Comparison of ENCODE assay signal across 26 cellular contexts in the genomic region with DNA sequence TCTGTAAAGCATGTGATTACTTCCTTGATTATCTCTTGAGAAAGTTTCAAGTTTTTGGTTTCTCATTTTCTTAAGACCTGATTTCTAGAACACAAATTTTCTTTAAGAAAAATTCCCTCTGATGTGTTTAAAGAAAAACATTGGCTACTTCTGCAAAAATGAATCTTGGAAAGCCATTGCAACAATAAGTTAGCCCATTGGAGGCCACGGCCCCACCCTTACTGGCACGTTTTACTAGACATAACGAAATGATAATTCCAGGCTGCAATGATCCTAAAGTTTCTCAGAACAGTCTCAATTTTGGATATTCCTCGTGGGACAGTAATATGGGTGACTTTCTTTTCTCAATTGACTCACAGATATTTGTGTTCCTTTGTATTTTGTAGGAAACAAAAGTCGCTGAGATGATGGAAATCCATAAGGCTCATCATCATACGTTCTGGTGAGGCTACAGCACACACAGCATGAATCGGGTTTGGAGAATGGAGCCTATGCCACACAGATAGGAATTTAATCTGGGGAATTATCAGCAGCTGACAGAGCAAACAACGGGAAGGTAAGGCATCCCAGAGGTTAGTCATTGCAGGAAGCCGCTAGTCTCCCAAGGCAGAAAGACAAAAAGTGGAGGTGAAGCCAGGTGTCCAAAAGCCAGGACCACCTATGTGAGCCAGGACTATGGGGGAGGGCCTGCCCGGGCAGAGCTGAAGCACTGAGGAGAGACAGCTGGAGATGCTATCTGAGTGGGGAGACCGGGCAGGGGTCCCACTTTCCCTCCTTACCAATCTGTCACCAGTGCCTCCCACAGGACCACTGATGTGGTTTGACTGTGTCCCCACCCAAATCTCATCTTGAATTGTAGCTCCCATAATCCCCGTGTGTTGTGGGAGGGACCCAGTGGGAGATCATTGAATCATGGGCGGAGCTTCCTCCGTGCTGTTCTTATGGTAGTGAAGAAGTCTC. TPM values are rescaled to one million over a fixed set of nuclear protein-coding genes. Genes with fewer than 3 reads are reported as not detected.
DNase-seq lines count a peak whose midpoint lies in the region; ATAC-seq and TF ChIP-seq lines count a peak whose summit lies in the region.
"Had no signal": no experiment of that assay in that cellular context is flagged by ENCODE, and none has a peak within 500 bp of the region (broad histone marks: within the 10 kb centered on the region; RNA-seq: fewer than 3 reads in every experiment).

No MANE protein-coding gene starts in this region.

- ATAC-seq in IMR-90 (ENCODE audit: low read depth), result no peak
- ATAC-seq: A549; CD8-positive, alpha-beta T cell; K562; Panc1 had no signal

- H3K56ac ChIP-seq in IMR-90 (ENCODE audit: extremely low read depth, insufficient read depth, low read length), result no peak overlapping the region

- H3K23ac ChIP-seq in IMR-90 (ENCODE audit: low read depth, low read length) (no peak overlapping the region), neuronal stem cell (ENCODE audit: low read depth, low read length, poor library complexity) (no peak overlapping the region)

- H3K14ac ChIP-seq in IMR-90 (replicated peaks; ENCODE audit: low read depth, low read length) (no peak overlapping the region), neuronal stem cell (ENCODE audit: low read length) (no peak overlapping the region)

- CTCF ChIA-PET in IMR-90 (lab: Yijun Ruan, JAX), result no interaction called here
- CTCF ChIA-PET in GM10248 (lab: Yijun Ruan, JAX), result interaction anchor here (0.7 kb wide), 1 partner anchor 10 kb away, joined by 3 read pairs; no protein-coding TSS in a partner anchor

- TF ChIP-seq RAD21 in IMR-90 (IDR thresholded peaks at IDR 0.05; ENCODE audit: low read length), result no peak

- no peak overlapping the region for H3K4me3 ChIP-seq in AG10803 (ENCODE audit: low read length)
- no peak overlapping the region for H3K4me3 ChIP-seq in IMR-90 (ENCODE audit: insufficient read depth, low read depth, low read length)
- no peak overlapping the region for H3K4me3 ChIP-seq in neuronal stem cell (ENCODE audit: low read length in 2 of 2)
- H3K4me3 ChIP-seq in dorsolateral prefrontal cortex, result no peak overlapping the region
- H3K4me3 ChIP-seq: A549, GM23248, K562 had no signal

- no peak overlapping the region for H2BK15ac ChIP-seq in IMR-90 (ENCODE audit: low read depth, low read length)
- no peak overlapping the region for H2BK15ac ChIP-seq in neuronal stem cell (ENCODE audit: low read length)

- H3K27me3 ChIP-seq in IMR-90 (ENCODE audit: control insufficient read depth, insufficient read depth, low read length) (peaks cover 24% of the 10 kb centered on the region), neuronal stem cell (ENCODE audit: control insufficient read depth in 3 of 3, insufficient read depth in 3 of 3, low read depth in 1 of 3, low read length in 3 of 3) (no peaks in the 10 kb centered on the region), dorsolateral prefrontal cortex (peaks cover 0 to 4% (median 0%) of the 10 kb centered on the region in 45 donors)

- H2BK20ac ChIP-seq in IMR-90 (ENCODE audit: low read depth, low read length), result no peak overlapping the region

- dilution Hi-C loops in IMR-90 (cut with HindIII; ENCODE audit: low sequenced_read_pairs, unreplicated experiment), result no loop called here

- H4K8ac ChIP-seq in IMR-90 (ENCODE audit: low read depth in 2 of 2, low read length in 2 of 2) (no peak overlapping the region), neuronal stem cell (ENCODE audit: low read depth, low read length) (no peak overlapping the region)

- no peak overlapping the region for H3K18ac ChIP-seq in IMR-90 (ENCODE audit: low read depth, low read length)
- peak overlapping the region; percentile 27 for H3K18ac ChIP-seq in neuronal stem cell (ENCODE audit: low read length)

- no peak overlapping the region for H2BK5ac ChIP-seq in IMR-90 (ENCODE audit: low read depth, low read length, poor library complexity, severe bottlenecking)
- H2BK5ac ChIP-seq in neuronal stem cell (ENCODE audit: low read length), result no peak overlapping the region

- POLR2A ChIA-PET in IMR-90 (lab: Charles Lee; ENCODE audit: unreplicated experiment) (no interaction called here), GM10248 (lab: Yijun Ruan, JAX) (no interaction called here)

- no peak overlapping the region for H2BK12ac ChIP-seq in neuronal stem cell (ENCODE audit: low read length)

- H3K4me1 ChIP-seq in IMR-90 (ENCODE audit: control insufficient read depth, insufficient read depth, low read length) (0 out of 2 replicates have a peak, but pooled peaks cover 3% of the 10 kb centered on the region), neuronal stem cell (ENCODE audit: control insufficient read depth in 2 of 2, insufficient read depth in 1 of 2, low read depth in 1 of 2, low read length in 2 of 2) (peaks cover 6 to 10% of the 10 kb centered on the region in 2 donors)

- H3K9me1 ChIP-seq in IMR-90 (ENCODE audit: insufficient read depth, low read length), result no peaks in the 10 kb centered on the region

- H3K27ac ChIP-seq in IMR-90 (ENCODE audit: insufficient read depth, low read length) (no peak overlapping the region), neuronal stem cell (replicated peaks; ENCODE audit: low read length) (no peak overlapping the region), dorsolateral prefrontal cortex (no peak overlapping the region)
- H3K27ac ChIP-seq: A549, C4-2B, RWPE1 had no signal

- DNase-seq in AG10803 (ENCODE audit: low read depth) (peak; percentile 5), IMR-90 (no peak), fibroblast of peridontal ligament (ENCODE audit: extremely low read depth) (peak; percentile 11), neuronal stem cell (ENCODE audit: low spot score) (no peak), DMS153 treated with DMSO at 0.1 percent for 48 hours (lab: John Stamatoyannopoulos, UW; ENCODE audit: unreplicated experiment) (no peak), dorsolateral prefrontal cortex (no peak), GM10248 (ENCODE audit: extremely low spot score) (no peak)
- DNase-seq: CD8-positive, alpha-beta T cell; DMS153; GM23248; H7; Kasumi-1; MV-4-11; NCI-H1105; NCI-H1436 treated with DMSO at 0.1 percent for 48 hours; NCI-H2029 treated with DMSO at 0.1 percent for 48 hours; NCI-H226; NCI-H510A; NCI-H69; SHP77 had no signal

- H3K9me3 ChIP-seq in IMR-90 (ENCODE audit: control insufficient read depth, insufficient read depth, low read length), result no peaks in the 10 kb centered on the region
- H3K9me3 ChIP-seq in neuronal stem cell (replicated peaks in 1 of 2; ENCODE audit: control insufficient read depth in 2 of 2, insufficient read depth in 1 of 2, low read depth in 1 of 2, low read length in 2 of 2), result peaks cover 0 to 1% of the 10 kb centered on the region in 2 donors
- H3K9me3 ChIP-seq: A549 had no signal

- TF ChIP-seq CTCF in AG10803 (conservative IDR thresholded peaks at IDR 0.05; ENCODE audit: low read length) (no peak), IMR-90 (conservative IDR thresholded peaks at IDR 0.05; ENCODE audit: low read depth, low read length) (no peak), dorsolateral prefrontal cortex (IDR thresholded peaks at IDR 0.05 in 54 of 56, conservative IDR thresholded peaks at IDR 0.05 in 2 of 56; ENCODE audit: low read depth in 1 of 56, partially characterized antibody in 56 of 56) (no peak), GM10248 (IDR thresholded peaks at IDR 0.05; ENCODE audit: control extremely low read depth, extremely low read depth, low read depth, missing control alignments) (no peak)

- no peak overlapping the region for H4K91ac ChIP-seq in IMR-90 (ENCODE audit: insufficient read depth, low read depth, low read length)
- H4K91ac ChIP-seq in neuronal stem cell (ENCODE audit: low read depth, low read length, poor library complexity), result no peak overlapping the region

- H3K79me1 ChIP-seq in IMR-90 (ENCODE audit: low read depth in 1 of 2, low read length in 2 of 2), result no peaks in the 10 kb centered on the region
- H3K79me1 ChIP-seq in neuronal stem cell (ENCODE audit: low read depth, low read length), result no peaks in the 10 kb centered on the region

- no peak overlapping the region for H4K5ac ChIP-seq in IMR-90 (ENCODE audit: low read depth, low read length)

- BruUV-seq in IMR-90 (replicated peaks; lab: Mats Ljungman, UMichigan), result no TSS peak

- TF ChIP-seq POLR2A in IMR-90 (IDR thresholded peaks at IDR 0.05; ENCODE audit: low read depth, low read length), result no peak

- H3K4me2 ChIP-seq in IMR-90 (ENCODE audit: low read depth, low read length) (no peak overlapping the region), neuronal stem cell (ENCODE audit: insufficient read depth, low read length, poor library complexity, severe bottlenecking) (no peak overlapping the region)
- H3K4me2 ChIP-seq: A549 had no signal

- intact Hi-C loops in IMR-90 (cut with micrococcal nuclease) (no loop called here), dorsolateral prefrontal cortex (cut with DNase I) (no loop called here)

- H2BK120ac ChIP-seq in IMR-90 (ENCODE audit: low read depth, low read length) (no peak overlapping the region), neuronal stem cell (ENCODE audit: low read depth, low read length) (no peak overlapping the region)

- peak overlapping the region; percentile 37 for H2AK9ac ChIP-seq in IMR-90 (replicated peaks; ENCODE audit: low read depth, low read length, poor library complexity)

- 93% methylated on average over 3 of the region's 14 CpGs; no CpG with 5 or more reads in 1 of the 2 experiments for WGBS in IMR-90 (ENCODE audit: extremely low coverage in 2 of 2, insufficient read length in 1 of 2), 2 experiments
- no CpG with 5 or more reads among the region's 14 CpGs for WGBS in neuronal stem cell (ENCODE audit: extremely low coverage in 2 of 2, insufficient read length in 2 of 2, insufficient replicate concordance in 1 of 2), 2 donors

- H2AK5ac ChIP-seq in IMR-90 (ENCODE audit: low read depth, low read length), result no peak overlapping the region
- H2AK5ac ChIP-seq in neuronal stem cell (ENCODE audit: low read depth, low read length), result no peak overlapping the region

- H2AFZ ChIP-seq in IMR-90 (replicated peaks; ENCODE audit: low read length, poor library complexity), result no peak overlapping the region
- no peak overlapping the region for H2AFZ ChIP-seq in neuronal stem cell (ENCODE audit: low read length)
- H2AFZ ChIP-seq: GM23248 had no signal

- no peaks in the 10 kb centered on the region for H4K20me1 ChIP-seq in IMR-90 (ENCODE audit: insufficient read depth, low read length)

- H3K36me3 ChIP-seq in IMR-90 (ENCODE audit: control insufficient read depth, insufficient read depth, low read length) (no peaks in the 10 kb centered on the region), neuronal stem cell (replicated peaks in 1 of 2; ENCODE audit: control insufficient read depth in 2 of 2, insufficient read depth in 2 of 2, low read length in 2 of 2) (no peaks in the 10 kb centered on the region)

- H3K9ac ChIP-seq in IMR-90 (ENCODE audit: low read depth, low read length) (no peak overlapping the region), neuronal stem cell (ENCODE audit: low read depth, low read length, poor library complexity) (no peak overlapping the region)
- H3K9ac ChIP-seq: GM23248 had no signal

- in situ Hi-C loops in IMR-90 (cut with MboI; ENCODE audit: low sequenced_read_pairs), result no loop called here

- no peak overlapping the region for H3K4ac ChIP-seq in IMR-90 (ENCODE audit: low read depth, low read length)
- no peak overlapping the region for H3K4ac ChIP-seq in neuronal stem cell (ENCODE audit: low read length)

RNA-seq across cellular contexts. Expression of a gene that starts 35.9 kb away (rescaled TPM):
- total RNA-seq in IMR-90 (2012; rRNA removed) (4.8 and 8.9 TPM in 2 replicates), dorsolateral prefrontal cortex (1 to 10 TPM; 1.4 to 6.7 (median 3.7) TPM)
- 3.2 and 3.4 TPM in 2 replicates for polyA plus RNA-seq in IMR-90 (2012; rRNA removed)
- 1.8 and 3.7 TPM in 2 replicates for polyA plus RNA-seq in IMR-90 (2012; cell fraction: cytosol; rRNA removed)
- polyA plus RNA-seq in IMR-90 (2012; cell fraction: nucleus; rRNA removed; ENCODE audit: low replicate concordance), result 2.0 and 2.4 TPM in 2 replicates
- polyA plus RNA-seq in neuronal stem cell (2013, experiment 1 of 2), result 5.2 TPM
- polyA plus RNA-seq in neuronal stem cell (2013, experiment 2 of 2), result 5.1 TPM
- polyA plus RNA-seq: K562 had no signal

RNA-seq across cellular contexts. Expression of a gene that starts 36.2 kb away (rescaled TPM):
- total RNA-seq in IMR-90 (2012; rRNA removed) (82.6 and 83.9 TPM in 2 replicates), dorsolateral prefrontal cortex (10 to 100 TPM; 14.0 to 64.1 (median 26.0) TPM)
- polyA plus RNA-seq in IMR-90 (2012; rRNA removed), result 42.4 and 55.4 TPM in 2 replicates
- polyA plus RNA-seq in IMR-90 (2012; cell fraction: cytosol; rRNA removed), result 12.1 and 13.7 TPM in 2 replicates
- 5.4 and 27.4 TPM in 2 replicates for polyA plus RNA-seq in IMR-90 (2012; cell fraction: nucleus; rRNA removed; ENCODE audit: low replicate concordance)
- 71.3 TPM for polyA plus RNA-seq in neuronal stem cell (2013, experiment 1 of 2)
- polyA plus RNA-seq in neuronal stem cell (2013, experiment 2 of 2), result 70.6 TPM
- total RNA-seq: B cell had no signal
- polyA plus RNA-seq: K562 had no signal

Comparison
In these comparisons a context has a peak if more than half of its experiments do, and no peak if none do; other contexts are left out.
1. DNase-seq: peak in AG10803 (single experiment) and fibroblast of peridontal ligament (single experiment); none in IMR-90 (single experiment), neuronal stem cell (single experiment), DMS153 treated with DMSO at 0.1 percent for 48 hours (single experiment), dorsolateral prefrontal cortex (0 of 10) and GM10248 (single experiment).